In genomic region chr18:75031717-75032317, GRCh38 we compare ENCODE assay signal across 27 cellular contexts.
DNase-seq lines count a peak whose midpoint lies in the region; ATAC-seq, FAIRE-seq and TF ChIP-seq lines count a peak whose summit lies in the region.
"Had no signal": no experiment of that assay in that cellular context is flagged by ENCODE, and none has a peak within 500 bp of the region (broad histone marks: within the 10 kb centered on the region; RNA-seq: fewer than 3 reads in every experiment).

No MANE protein-coding gene starts in this region.

- no peak for TF ChIP-seq RAD21 in K562 (CRISPR knock-in tag; conservative IDR thresholded peaks at IDR 0.05 in 1 of 2, IDR thresholded peaks at IDR 0.05 in 1 of 2)

- TF ChIP-seq CTCF in K562 (IDR thresholded peaks at IDR 0.05 in 2 of 3, conservative IDR thresholded peaks at IDR 0.05 in 1 of 3; ENCODE audit: insufficient read depth in 2 of 3, low read depth in 1 of 3, low read length in 3 of 3), result no peak
- no peak for TF ChIP-seq CTCF in upper lobe of right lung (IDR thresholded peaks at IDR 0.05)

- H3K4me2 ChIP-seq in K562 (ENCODE audit: insufficient read depth, low read length), result no peak overlapping the region
- H3K4me2 ChIP-seq: BLaER1 had no signal

- WGBS in K562 (ENCODE audit: insufficient coverage, low coverage, missing lambda C conversion rate), result 24% methylated on average over 7 of the region's 11 CpGs

- no peak for ATAC-seq in K562
- ATAC-seq in upper lobe of right lung, result peak; percentile 49
- no peak for ATAC-seq in HG03108 (IDR thresholded peaks at IDR 0.05; ENCODE audit: unreplicated experiment)
- ATAC-seq in GM18520 (IDR thresholded peaks at IDR 0.05; ENCODE audit: unreplicated experiment), result no peak

- H3K4me1 ChIP-seq in K562 (replicated peaks in 1 of 2; ENCODE audit: control insufficient read depth in 2 of 2, insufficient read depth in 2 of 2, low read length in 2 of 2), result peaks cover 0 to 3% of the 10 kb centered on the region in 2 experiments; a peak in 2 of 5 replicates
- H3K4me1 ChIP-seq in upper lobe of right lung, result no peaks in the 10 kb centered on the region
- H3K4me1 ChIP-seq: BLaER1, HAP-1 had no signal

- DNase-seq in NCI-H1105 treated with DMSO at 0.1 percent for 48 hours (lab: John Stamatoyannopoulos, UW) (peak; percentile 11), NCI-H1105 (lab: John Stamatoyannopoulos, UW) (no peak), K562 (ENCODE audit: extremely low read depth in 1 of 4, low spot score in 3 of 4) (no peak), fibroblast of peridontal ligament (ENCODE audit: extremely low read depth) (peak; percentile 32), upper lobe of right lung (no peak), cerebellar nuclear complex (lab: John Stamatoyannopoulos, UW) (no peak)
- DNase-seq: CD4-positive, alpha-beta T cell; DMS53; GOT3; HFFc6; KG1; MG63; NCI-H1694; NCI-H2081 treated with DMSO at 0.1 percent for 48 hours; NCI-H2171 treated with DMSO at 0.1 percent for 48 hours; NCI-H345; NCI-H524 treated with DMSO at 0.1 percent for 48 hours; NCI-H774; NK-92 treated with Interleukin-12 subunit alpha and Interleukin-12 subunit beta, amount 100 ng/mL, for 24 hours; Right ventricle myocardium superior; RPMI8226 had no signal

- TF ChIP-seq EP300 in K562 (IDR thresholded peaks at IDR 0.05; ENCODE audit: low read length), result no peak

- H2AFZ ChIP-seq in K562 (ENCODE audit: low read depth, low read length), result no peak overlapping the region

- H3K9me1 ChIP-seq in K562 (ENCODE audit: control insufficient read depth, insufficient read depth, low read length), result no peaks in the 10 kb centered on the region

- intact Hi-C loops in K562 (cut with micrococcal nuclease), result no loop called here
- intact Hi-C loops in upper lobe of right lung (cut with DNase I), result no loop called here

- H3K36me3 ChIP-seq in K562 (ENCODE audit: control insufficient read depth, insufficient read depth, low read length) (no peaks in the 10 kb centered on the region), upper lobe of right lung (no peaks in the 10 kb centered on the region)
- H3K36me3 ChIP-seq: BLaER1, HAP-1, MG63 had no signal

- H3K27me3 ChIP-seq in K562 (ENCODE audit: control insufficient read depth in 2 of 2, insufficient read depth in 2 of 2, low read length in 2 of 2), result peaks cover 0 to 4% of the 10 kb centered on the region in 2 experiments; a peak in 1 of 5 replicates
- H3K27me3 ChIP-seq in upper lobe of right lung, result no peaks in the 10 kb centered on the region
- H3K27me3 ChIP-seq: BLaER1, MG63 had no signal

- in situ Hi-C loops in K562 (cut with MboI), result no loop called here

- H4K20me1 ChIP-seq in K562 (replicated peaks; ENCODE audit: control insufficient read depth, insufficient read depth, low read length), result no peaks in the 10 kb centered on the region
- H4K20me1 ChIP-seq: BLaER1 had no signal

- H3K4me3 ChIP-seq in K562 (no peak overlapping the region), upper lobe of right lung (no peak overlapping the region)
- H3K4me3 ChIP-seq: BLaER1, HAP-1, MG63 had no signal

- H3K9ac ChIP-seq in K562 (ENCODE audit: insufficient read depth in 1 of 2, low read depth in 2 of 2, low read length in 2 of 2), result no peak overlapping the region
- H3K9ac ChIP-seq: BLaER1 had no signal

- BruUV-seq in K562 (replicated peaks; lab: Mats Ljungman, UMichigan), result no TSS peak

- no peaks in the 10 kb centered on the region for H3K9me3 ChIP-seq in K562 (replicated peaks; ENCODE audit: control insufficient read depth, insufficient read depth, low read depth, low read length)
- H3K9me3 ChIP-seq in upper lobe of right lung, result no peaks in the 10 kb centered on the region
- H3K9me3 ChIP-seq: BLaER1, HAP-1, MG63 had no signal

- no peak overlapping the region for H3K27ac ChIP-seq in K562 (ENCODE audit: extremely low read depth, low read depth, low read length)
- no peak overlapping the region for H3K27ac ChIP-seq in upper lobe of right lung
- H3K27ac ChIP-seq: 22Rv1, BLaER1 had no signal

- TF ChIP-seq POLR2A in K562 (conservative IDR thresholded peaks at IDR 0.05), result no peak

- POLR2A ChIA-PET in K562 (lab: Yijun Ruan, JAX), result interaction anchor here (0.7 to 0.8 kb wide), 2 partner anchors 8 to 13 kb away, joined by 3 to 4 read pairs; no protein-coding TSS in a partner anchor

- no peak for FAIRE-seq in K562 (lab: Jason Lieb, UNC)
- FAIRE-seq: HTR-8/SVneo had no signal

- CTCF ChIA-PET in K562 (lab: Yijun Ruan, JAX; ENCODE audit: low intra/inter-chr PET ratio), result no interaction called here

- no peaks in the 10 kb centered on the region for H3K79me2 ChIP-seq in K562 (ENCODE audit: control insufficient read depth, insufficient read depth, low read length)

TF ChIP-seq in K562, 482 proteins besides CTCF, POLR2A, EP300 and RAD21:
- TF ChIP-seq ZNF785 (CRISPR knock-in tag; IDR thresholded peaks at IDR 0.05) (no peak), KLF16 (IDR thresholded peaks at IDR 0.05) (no peak), ZBTB11 (CRISPR knock-in tag; IDR thresholded peaks at IDR 0.05) (peak in 1 of 3 experiments; percentile 53; a peak in 2 of 6 replicates), PKNOX1 (IDR thresholded peaks at IDR 0.05) (peak; percentile 67)

Comparison
In these comparisons a context has a peak if more than half of its experiments do, and no peak if none do; other contexts are left out.
1. DNase-seq: peak in NCI-H1105 treated with DMSO at 0.1 percent for 48 hours (single experiment) and fibroblast of peridontal ligament (single experiment); none in NCI-H1105 (single experiment), K562 (0 of 4), upper lobe of right lung (single experiment) and cerebellar nuclear complex (0 of 2).